In genomic region chr3:101938262-101938847, GRCh38 we compare ENCODE assay signal across 1 cellular context.
TF ChIP-seq lines count a peak whose summit lies in the region.

No MANE protein-coding gene starts in this region.

TF ChIP-seq in GM12878, 131 proteins besides CTCF, POLR2A, EP300 and RAD21 (continued from another document and continues in another):
- no peak for TF ChIP-seq CHD4 (IDR thresholded peaks at IDR 0.05)
- no peak for TF ChIP-seq ESRRA (IDR thresholded peaks at IDR 0.05; ENCODE audit: low read length)
- TF ChIP-seq IRF4 (IDR thresholded peaks at IDR 0.05; ENCODE audit: low read depth, low read length) = peak; percentile 79
- TF ChIP-seq TCF7 (IDR thresholded peaks at IDR 0.05; ENCODE audit: borderline replicate concordance) = no peak
- no peak for TF ChIP-seq SMARCA5 (IDR thresholded peaks at IDR 0.05)
- peak in 1 of 2 experiments; percentile 82; a peak in 1 of 4 replicates for TF ChIP-seq CEBPB (IDR thresholded peaks at IDR 0.05; ENCODE audit: borderline replicate concordance in 1 of 2, low read depth in 2 of 2, low read length in 2 of 2)
- TF ChIP-seq NFYA (IDR thresholded peaks at IDR 0.05; ENCODE audit: borderline replicate concordance, low read depth, low read length) = no peak
- no peak for TF ChIP-seq ZNF687 (IDR thresholded peaks at IDR 0.05)
- TF ChIP-seq E4F1 (IDR thresholded peaks at IDR 0.05; ENCODE audit: borderline replicate concordance, partially characterized antibody) = no peak
- TF ChIP-seq MYB (IDR thresholded peaks at IDR 0.05; ENCODE audit: borderline replicate concordance, low read depth, low read length) = no peak
- no peak for TF ChIP-seq SP1 (IDR thresholded peaks at IDR 0.05; ENCODE audit: low read depth, low read length)
- TF ChIP-seq SUZ12 (IDR thresholded peaks at IDR 0.05; ENCODE audit: unreplicated experiment) = no peak
- TF ChIP-seq BCL3 (IDR thresholded peaks at IDR 0.05; ENCODE audit: borderline replicate concordance, insufficient read depth, low read depth, low read length, poor library complexity, severe bottlenecking) = peak; percentile 22
- no peak for TF ChIP-seq ZNF622 (IDR thresholded peaks at IDR 0.05)
- no peak for TF ChIP-seq CBX5 (IDR thresholded peaks at IDR 0.05; ENCODE audit: low read depth)
- TF ChIP-seq ATF3 (IDR thresholded peaks at IDR 0.05; ENCODE audit: borderline replicate concordance, extremely low read depth, low read depth, low read length) = no peak
- TF ChIP-seq ZZZ3 (IDR thresholded peaks at IDR 0.05; ENCODE audit: control insufficient read depth, insufficient read length, low read depth) = no peak
- TF ChIP-seq BCLAF1 (IDR thresholded peaks at IDR 0.05) = no peak
- TF ChIP-seq TAF1 (IDR thresholded peaks at IDR 0.05; ENCODE audit: borderline replicate concordance, low read depth, low read length) = no peak
- no peak for TF ChIP-seq SREBF2 (IDR thresholded peaks at IDR 0.05; ENCODE audit: low read length)
- TF ChIP-seq BHLHE40 (IDR thresholded peaks at IDR 0.05; ENCODE audit: borderline replicate concordance in 1 of 2, low read depth in 2 of 2, low read length in 1 of 2) = peak; percentile 30 to 43; a peak in 1 of 4 replicates
- TF ChIP-seq SIX5 (IDR thresholded peaks at IDR 0.05; ENCODE audit: low read depth, low read length, severe bottlenecking) = no peak
- TF ChIP-seq RUNX3 (IDR thresholded peaks at IDR 0.05; ENCODE audit: low read length) = peak; percentile 90
- peak; percentile 92 for TF ChIP-seq MEF2A (IDR thresholded peaks at IDR 0.05; ENCODE audit: insufficient read depth, low read depth, low read length)
- no peak for TF ChIP-seq NR2C2 (IDR thresholded peaks at IDR 0.05; ENCODE audit: borderline replicate concordance, control insufficient read depth, insufficient read length, low read depth)
- TF ChIP-seq PAX5 (IDR thresholded peaks at IDR 0.05; ENCODE audit: borderline replicate concordance, low read depth, low read length) = peak; percentile 49; the same call in 1 of the 2 replicates
- no peak for TF ChIP-seq POLR2AphosphoS5 (IDR thresholded peaks at IDR 0.05; ENCODE audit: low read length)
- TF ChIP-seq RFX5 (IDR thresholded peaks at IDR 0.05; ENCODE audit: low read depth, low read length) = no peak
- peak; percentile 94 for TF ChIP-seq IKZF1 (conservative IDR thresholded peaks at IDR 0.05)
- no peak for TF ChIP-seq ZNF207 (IDR thresholded peaks at IDR 0.05; ENCODE audit: borderline replicate concordance)
- 0 out of 2 replicates have a peak, but pooled peaks have one; percentile 40 for TF ChIP-seq CBFB (IDR thresholded peaks at IDR 0.05; ENCODE audit: low read depth)
- TF ChIP-seq SREBF1 (IDR thresholded peaks at IDR 0.05; ENCODE audit: low read length) = no peak
- TF ChIP-seq YY1 (IDR thresholded peaks at IDR 0.05; ENCODE audit: low read depth, low read length) = peak; percentile 68; the same call in 1 of the 2 replicates
- peak; percentile 81; the same call in 1 of the 2 replicates for TF ChIP-seq FOXM1 (IDR thresholded peaks at IDR 0.05; ENCODE audit: low read depth, low read length)
- TF ChIP-seq POLR2AphosphoS2 (IDR thresholded peaks at IDR 0.05; ENCODE audit: low read depth, low read length) = no peak
- no peak for TF ChIP-seq KLF5 (IDR thresholded peaks at IDR 0.05; ENCODE audit: partially characterized antibody)
- peak; percentile 83; the same call in 1 of the 2 replicates for TF ChIP-seq NBN (IDR thresholded peaks at IDR 0.05)
- no peak for TF ChIP-seq PBX3 (IDR thresholded peaks at IDR 0.05; ENCODE audit: insufficient replicate concordance, low read depth, low read length)
- TF ChIP-seq ZBTB11 (CRISPR knock-in tag; IDR thresholded peaks at IDR 0.05) = no peak
- TF ChIP-seq TCF12 (IDR thresholded peaks at IDR 0.05; ENCODE audit: low read depth, low read length) = no peak
- TF ChIP-seq NR2C1 (IDR thresholded peaks at IDR 0.05) = peak; percentile 41
- TF ChIP-seq ZNF217 (IDR thresholded peaks at IDR 0.05) = peak; percentile 86
- no peak for TF ChIP-seq EZH2 (IDR thresholded peaks at IDR 0.05; ENCODE audit: borderline replicate concordance, control insufficient read depth, low read depth, low read length)
- peak; percentile 72 for TF ChIP-seq BMI1 (IDR thresholded peaks at IDR 0.05; ENCODE audit: borderline replicate concordance)
- TF ChIP-seq TCF3 (IDR thresholded peaks at IDR 0.05; ENCODE audit: borderline replicate concordance, insufficient read depth, low read depth, low read length) = no peak
- no peak for TF ChIP-seq HDAC2 (IDR thresholded peaks at IDR 0.05)
- no peak for TF ChIP-seq KDM1A (IDR thresholded peaks at IDR 0.05; ENCODE audit: borderline replicate concordance)
- no peak for TF ChIP-seq USF2 (IDR thresholded peaks at IDR 0.05; ENCODE audit: borderline replicate concordance, low read depth, low read length)
- peak; percentile 75; the same call in 1 of the 2 replicates for TF ChIP-seq TBL1XR1 (IDR thresholded peaks at IDR 0.05; ENCODE audit: low read depth, low read length)
- no peak for TF ChIP-seq LARP7 (IDR thresholded peaks at IDR 0.05)
- no peak for TF ChIP-seq PAX8 (IDR thresholded peaks at IDR 0.05)
- no peak for TF ChIP-seq BACH1 (IDR thresholded peaks at IDR 0.05; ENCODE audit: borderline replicate concordance)
- TF ChIP-seq STAT1 (conservative IDR thresholded peaks at IDR 0.05) = no peak
- TF ChIP-seq SIN3A (IDR thresholded peaks at IDR 0.05; ENCODE audit: low read depth, low read length) = no peak
